ENCODE assay signal across 4 cellular contexts in the genomic region with DNA sequence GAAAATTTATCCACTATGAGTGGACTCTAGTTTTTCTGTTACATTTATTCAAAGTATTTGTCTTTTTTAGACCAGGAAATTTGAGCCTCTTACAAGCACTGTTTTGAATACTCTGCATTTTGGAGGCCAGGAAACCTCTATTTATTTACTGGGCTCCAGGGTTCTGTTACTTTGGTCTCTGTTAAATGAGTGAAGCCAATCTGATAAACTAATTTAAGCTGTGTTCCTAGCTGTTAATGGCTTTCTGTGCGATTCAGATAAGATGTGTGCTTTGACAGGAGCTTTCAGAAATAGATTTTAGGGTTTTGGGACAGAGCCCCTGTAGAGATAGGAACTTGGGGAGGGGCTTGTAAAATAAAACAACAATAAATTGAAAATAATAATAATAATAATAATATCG.
TF ChIP-seq lines count a peak whose summit lies in the region.

No MANE protein-coding gene starts in this region.

TF ChIP-seq in SK-N-SH, 30 proteins besides CTCF, POLR2A, EP300 and RAD21:
- peak; percentile 30 for TF ChIP-seq CHD2 (IDR thresholded peaks at IDR 0.05; ENCODE audit: low read length, partially characterized antibody)
- TF ChIP-seq TEAD4 (IDR thresholded peaks at IDR 0.05; ENCODE audit: borderline replicate concordance, insufficient read depth) = no peak
- peak; percentile 67; the same call in 1 of the 2 replicates for TF ChIP-seq RCOR1 (IDR thresholded peaks at IDR 0.05; ENCODE audit: low read length)
- no peak for TF ChIP-seq GABPA (IDR thresholded peaks at IDR 0.05; ENCODE audit: low read depth)
- TF ChIP-seq GATA2 (CRISPR knock-in tag; IDR thresholded peaks at IDR 0.05) = peak; percentile 95
- peak; percentile 64; the same call in 1 of the 2 replicates for TF ChIP-seq FOXJ3 (CRISPR knock-in tag; IDR thresholded peaks at IDR 0.05)

TF ChIP-seq in SK-N-SH treated with all-trans-retinoic acid at 6 μM for 48 hours, 23 proteins besides CTCF, POLR2A, EP300 and RAD21:
- TF ChIP-seq, protein P1, sequence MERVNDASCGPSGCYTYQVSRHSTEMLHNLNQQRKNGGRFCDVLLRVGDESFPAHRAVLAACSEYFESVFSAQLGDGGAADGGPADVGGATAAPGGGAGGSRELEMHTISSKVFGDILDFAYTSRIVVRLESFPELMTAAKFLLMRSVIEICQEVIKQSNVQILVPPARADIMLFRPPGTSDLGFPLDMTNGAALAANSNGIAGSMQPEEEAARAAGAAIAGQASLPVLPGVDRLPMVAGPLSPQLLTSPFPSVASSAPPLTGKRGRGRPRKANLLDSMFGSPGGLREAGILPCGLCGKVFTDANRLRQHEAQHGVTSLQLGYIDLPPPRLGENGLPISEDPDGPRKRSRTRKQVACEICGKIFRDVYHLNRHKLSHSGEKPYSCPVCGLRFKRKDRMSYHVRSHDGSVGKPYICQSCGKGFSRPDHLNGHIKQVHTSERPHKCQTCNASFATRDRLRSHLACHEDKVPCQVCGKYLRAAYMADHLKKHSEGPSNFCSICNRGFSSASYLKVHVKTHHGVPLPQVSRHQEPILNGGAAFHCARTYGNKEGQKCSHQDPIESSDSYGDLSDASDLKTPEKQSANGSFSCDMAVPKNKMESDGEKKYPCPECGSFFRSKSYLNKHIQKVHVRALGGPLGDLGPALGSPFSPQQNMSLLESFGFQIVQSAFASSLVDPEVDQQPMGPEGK (CRISPR knock-in tag; IDR thresholded peaks at IDR 0.05; ENCODE audit: borderline replicate concordance) = no peak
- TF ChIP-seq RARB (CRISPR knock-in tag; IDR thresholded peaks at IDR 0.05) (no peak), TCF4 (CRISPR knock-in tag; IDR thresholded peaks at IDR 0.05; ENCODE audit: borderline replicate concordance) (no peak), ZFP3 (CRISPR knock-in tag; IDR thresholded peaks at IDR 0.05) (no peak), ZNF8 (CRISPR knock-in tag; IDR thresholded peaks at IDR 0.05) (no peak), BACH2 (CRISPR knock-in tag; IDR thresholded peaks at IDR 0.05; ENCODE audit: borderline replicate concordance) (no peak), CSDC2 (CRISPR knock-in tag; IDR thresholded peaks at IDR 0.05) (no peak)
- TF ChIP-seq, protein P2, sequence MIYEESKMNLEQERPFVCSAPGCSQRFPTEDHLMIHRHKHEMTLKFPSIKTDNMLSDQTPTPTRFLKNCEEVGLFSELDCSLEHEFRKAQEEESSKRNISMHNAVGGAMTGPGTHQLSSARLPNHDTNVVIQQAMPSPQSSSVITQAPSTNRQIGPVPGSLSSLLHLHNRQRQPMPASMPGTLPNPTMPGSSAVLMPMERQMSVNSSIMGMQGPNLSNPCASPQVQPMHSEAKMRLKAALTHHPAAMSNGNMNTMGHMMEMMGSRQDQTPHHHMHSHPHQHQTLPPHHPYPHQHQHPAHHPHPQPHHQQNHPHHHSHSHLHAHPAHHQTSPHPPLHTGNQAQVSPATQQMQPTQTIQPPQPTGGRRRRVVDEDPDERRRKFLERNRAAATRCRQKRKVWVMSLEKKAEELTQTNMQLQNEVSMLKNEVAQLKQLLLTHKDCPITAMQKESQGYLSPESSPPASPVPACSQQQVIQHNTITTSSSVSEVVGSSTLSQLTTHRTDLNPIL (CRISPR knock-in tag; IDR thresholded peaks at IDR 0.05; ENCODE audit: low read depth) = no peak
TF ChIP-seq in SK-N-SH treated with all-trans-retinoic acid at 6 μM for 48 hours: peak in this region for 0.

TF ChIP-seq in K562, 482 proteins besides CTCF, POLR2A, EP300 and RAD21:
- TF ChIP-seq TCF7L2 (IDR thresholded peaks at IDR 0.05; ENCODE audit: low read depth, low read length) (no peak), NBN (IDR thresholded peaks at IDR 0.05; ENCODE audit: low read depth) (no peak), ZNF766 (CRISPR knock-in tag; conservative IDR thresholded peaks at IDR 0.05) (peak; percentile 79), FOXA3 (CRISPR knock-in tag; conservative IDR thresholded peaks at IDR 0.05 in 1 of 2, IDR thresholded peaks at IDR 0.05 in 1 of 2) (peak in 1 of 2 experiments; percentile 66; a peak in 2 of 4 replicates), RB1 (IDR thresholded peaks at IDR 0.05; ENCODE audit: low read depth) (no peak), TEAD4 (IDR thresholded peaks at IDR 0.05; ENCODE audit: low read length) (peak; percentile 53; the same call in 1 of the 2 replicates), TEAD4 (CRISPR knock-in tag; IDR thresholded peaks at IDR 0.05; ENCODE audit: borderline replicate concordance) (no peak), RBM15 (IDR thresholded peaks at IDR 0.05; ENCODE audit: insufficient read depth, low read length) (no peak)
TF ChIP-seq in K562: peak in this region for 3.

TF ChIP-seq in GM12891, 5 proteins besides CTCF, POLR2A, EP300 and RAD21:
- TF ChIP-seq SPI1 (IDR thresholded peaks at IDR 0.05; ENCODE audit: low read depth, low read length) (no peak), POU2F2 (IDR thresholded peaks at IDR 0.05; ENCODE audit: low read depth, low read length) (no peak), POLR2AphosphoS5 (IDR thresholded peaks at IDR 0.05; ENCODE audit: low read depth, low read length) (no peak), TAF1 (IDR thresholded peaks at IDR 0.05; ENCODE audit: low read depth, low read length) (no peak), PAX5 (IDR thresholded peaks at IDR 0.05; ENCODE audit: insufficient read depth, low read length, severe bottlenecking) (no peak)
TF ChIP-seq in GM12891: peak in this region for 0.
